In genomic region chr13:102596147-102597028, GRCh38 we compare ENCODE assay signal across 8 cellular contexts. TPM values are rescaled to one million over a fixed set of nuclear protein-coding genes. Genes with fewer than 3 reads are reported as not detected.
DNase-seq lines count a peak whose midpoint lies in the region; ATAC-seq lines count a peak whose summit lies in the region.

Gene TPP2 (plus strand): TSS chr13:102596986. CDS start chr13:102597039, 53 bp downstream.

- H3K4me1 Mint-ChIP-seq in activated CD4-positive, alpha-beta T cell treated with anti-CD3 and anti-CD28 coated beads, Interleukin-2, amount 10 ng/mL, durations not matched to agents 7 days and 5 days = peaks cover 63% of the 10 kb centered on the region

- H3K4me1 ChIP-seq in BLaER1 = peaks cover 60% of the 10 kb centered on the region

- CTCF ChIA-PET in activated CD4-positive, alpha-beta T cell treated with anti-CD3 and anti-CD28 coated beads, Interleukin-2, amount 10 ng/mL, durations not matched to agents 7 days and 5 days (lab: Charles Lee) = interaction anchor here (0.7 to 4.0 kb wide), 8 partner anchors 10 to 251 kb away, joined by 3 to 22 read pairs (median 4); partner anchors contain the start of gene ERCC5

- POLR2A ChIA-PET in activated CD4-positive, alpha-beta T cell treated with anti-CD3 and anti-CD28 coated beads, Interleukin-2, amount 10 ng/mL, durations not matched to agents 7 days and 5 days (lab: Charles Lee) = interaction anchor here (0.7 to 1.7 kb wide), 4 partner anchors 9 to 317 kb away, joined by 3 to 16 read pairs (median 4); partner anchors contain the start of gene ERCC5

- H3K9ac ChIP-seq in BLaER1 = peak within 1 kb of the TSS; percentile 91

- H3K4me2 ChIP-seq in BLaER1 = peak within 1 kb of the TSS; percentile 91

- DNase-seq in NCI-H69 (lab: John Stamatoyannopoulos, UW) = peak; percentile 100
- DNase-seq in activated CD4-positive, alpha-beta T cell treated with anti-CD3 and anti-CD28 coated beads, Interleukin-2, amount 10 ng/mL, durations not matched to agents 7 days and 5 days = peak; percentile 98
- peak; percentile 86 for DNase-seq in cortex of kidney (lab: John Stamatoyannopoulos, UW)
- peak; percentile 99 for DNase-seq in left colon
- DNase-seq in stimulated activated CD4-positive, alpha-beta T cell treated with anti-CD3 and anti-CD28 coated beads, Interleukin-1b, Interleukin-23, amount 100 ng/mL, for 48 hours = peak; percentile 98

- H3K36me3 Mint-ChIP-seq in activated CD4-positive, alpha-beta T cell treated with anti-CD3 and anti-CD28 coated beads, Interleukin-2, amount 10 ng/mL, durations not matched to agents 7 days and 5 days (ENCODE audit: low read depth) = peaks cover 35% of the 10 kb centered on the region

- H3K27ac ChIP-seq in BLaER1 = peak within 1 kb of the TSS; percentile 95

- peak within 1 kb of the TSS; percentile 100 for H3K27ac Mint-ChIP-seq in activated CD4-positive, alpha-beta T cell treated with anti-CD3 and anti-CD28 coated beads, Interleukin-2, amount 10 ng/mL, durations not matched to agents 7 days and 5 days

- peaks cover 43% of the 10 kb centered on the region for H4K20me1 ChIP-seq in BLaER1

- no peaks in the 10 kb centered on the region for H3K9me3 Mint-ChIP-seq in activated CD4-positive, alpha-beta T cell treated with anti-CD3 and anti-CD28 coated beads, Interleukin-2, amount 10 ng/mL, durations not matched to agents 7 days and 5 days

- H3K4me3 Mint-ChIP-seq in activated CD4-positive, alpha-beta T cell treated with anti-CD3 and anti-CD28 coated beads, Interleukin-2, amount 10 ng/mL, durations not matched to agents 7 days and 5 days = peak within 1 kb of the TSS; percentile 95

- ATAC-seq in GM19328 (IDR thresholded peaks at IDR 0.05; ENCODE audit: unreplicated experiment) = peak; percentile 76
- peak; percentile 77 for ATAC-seq in HG03520 (IDR thresholded peaks at IDR 0.05; ENCODE audit: unreplicated experiment)
- ATAC-seq in left colon = peak; percentile 95

- peak within 1 kb of the TSS; percentile 98 for H3K4me3 ChIP-seq in BLaER1

- no peaks in the 10 kb centered on the region for H3K27me3 ChIP-seq in BLaER1

- H3K27me3 Mint-ChIP-seq in activated CD4-positive, alpha-beta T cell treated with anti-CD3 and anti-CD28 coated beads, Interleukin-2, amount 10 ng/mL, durations not matched to agents 7 days and 5 days = no peaks in the 10 kb centered on the region

- H3K36me3 ChIP-seq in BLaER1 = peaks cover 11% of the 10 kb centered on the region; the same call in 1 of the 2 replicates

- no peaks in the 10 kb centered on the region for H3K9me3 ChIP-seq in BLaER1

- intact Hi-C loops in left colon (cut with DNase I, micrococcal nuclease) = no loop called here

RNA-seq across cellular contexts. Expression of gene TPP2, which starts in this region (rescaled TPM):
- 100 to 1,000 TPM in 1 of 2 experiments, 10 to 100 TPM in 1; 95.9 to 115 TPM for total RNA-seq in activated CD4-positive, alpha-beta T cell treated with anti-CD3 and anti-CD28 coated beads, Interleukin-2, amount 10 ng/mL, durations not matched to agents 7 days and 5 days
- total RNA-seq in left colon = 10 to 100 TPM; 37.0 to 38.1 TPM

Comparison
In these comparisons a context has a peak if more than half of its experiments do, and no peak if none do; other contexts are left out.
1. Peak in every context shown above with its lines: DNase-seq, ATAC-seq, H3K4me3 ChIP-seq and H3K27ac ChIP-seq.